ENCODE assay signal across 8 cellular contexts in the genomic region with DNA sequence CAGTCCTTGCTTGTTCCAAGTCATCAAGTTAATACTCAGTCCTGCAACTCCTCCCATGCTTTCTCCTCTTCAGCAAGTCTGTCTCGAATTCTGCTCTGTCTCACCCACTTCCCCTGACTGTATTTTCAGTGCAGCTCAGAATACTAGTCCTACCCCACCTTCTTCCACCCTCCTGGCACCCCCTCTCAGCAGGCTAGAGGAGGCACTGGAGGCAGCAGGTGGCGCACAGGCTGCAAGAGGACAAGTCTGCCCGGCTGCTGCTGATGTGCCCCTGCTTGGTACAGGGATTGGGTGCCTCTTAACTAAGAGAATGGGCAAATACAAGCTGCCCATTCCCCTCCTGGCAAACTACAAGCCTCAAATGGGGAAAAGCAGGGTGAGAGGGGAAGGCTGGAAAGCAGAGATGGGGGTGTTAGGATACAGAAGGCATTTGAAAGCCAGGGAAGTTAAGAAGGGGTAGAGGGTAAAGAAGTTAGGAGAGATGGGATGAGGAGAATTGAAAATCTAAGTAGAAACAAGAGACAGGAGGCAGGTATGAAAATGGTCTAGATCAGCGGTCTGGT. TPM values are rescaled to one million over a fixed set of nuclear protein-coding genes. Genes with fewer than 3 reads are reported as not detected.
DNase-seq lines count a peak whose midpoint lies in the region; ATAC-seq and TF ChIP-seq lines count a peak whose summit lies in the region.

No MANE protein-coding gene starts in this region.

- H3K27ac Mint-ChIP-seq in IgD-negative memory B cell: peak overlapping the region; percentile 15 to 78 (median 27)

- no peaks in the 10 kb centered on the region for H3K9me3 Mint-ChIP-seq in IgD-negative memory B cell

- H3K36me3 Mint-ChIP-seq in IgD-negative memory B cell: no peaks in the 10 kb centered on the region

- WGBS in right cardiac atrium: 38% methylated on average over 4 of the region's 4 CpGs

- H3K4me3 Mint-ChIP-seq in IgD-negative memory B cell: peak overlapping the region in 3 of 4 donors; percentile 17 to 93 (median 80)

- H3K27me3 ChIP-seq in GM06990 (replicated peaks; ENCODE audit: control insufficient read depth, insufficient read depth, low read length) (no peaks in the 10 kb centered on the region), right cardiac atrium (ENCODE audit: control insufficient read depth, insufficient read depth) (no peaks in the 10 kb centered on the region)

- ATAC-seq in right cardiac atrium (peak; percentile 7 to 55), GM18870 (IDR thresholded peaks at IDR 0.05; ENCODE audit: unreplicated experiment) (no peak)

- peaks cover 28% of the 10 kb centered on the region for H3K36me3 ChIP-seq in GM06990 (ENCODE audit: control insufficient read depth, insufficient read depth, low read length)

- H3K4me1 ChIP-seq in right cardiac atrium (ENCODE audit: control insufficient read depth, insufficient read depth, low read length): peaks cover 23% of the 10 kb centered on the region

- peak; percentile 56 for DNase-seq in GM06990 (ENCODE audit: extremely low read depth, insufficient read length)
- peak; percentile 51 for DNase-seq in activated naive CD4-positive, alpha-beta T cell treated with anti-CD3 and anti-CD28 coated beads, Interleukin-2, amount 50 U/mL, for 16 hours
- peak; percentile 54 to 74 (median 72) for DNase-seq in right cardiac atrium
- peak; percentile 16 to 21 for DNase-seq in stimulated activated CD4-positive, alpha-beta T cell treated with anti-CD3 and anti-CD28 coated beads, Interleukin-4, amount 100 ng/mL, for 4 hours
- no peak for DNase-seq in OCI-M2 (lab: John Stamatoyannopoulos, UW; ENCODE audit: unreplicated experiment)
- DNase-seq in NCI-H2107 (lab: John Stamatoyannopoulos, UW): no peak

- intact Hi-C loops in right cardiac atrium (cut with DNase I): loop anchor here in 2 of 4 donors (5.0 to 10.0 kb wide), 2 partner anchors 35 to 62 kb away; a partner anchor contains a TSS

- H3K4me3 ChIP-seq in GM06990 (replicated peaks; ENCODE audit: low read depth, low read length) (peak overlapping the region; percentile 58), right cardiac atrium (ENCODE audit: low read length) (no peak overlapping the region)

- H3K27me3 Mint-ChIP-seq in IgD-negative memory B cell: no peaks in the 10 kb centered on the region

- H3K9me3 ChIP-seq in right cardiac atrium (ENCODE audit: control insufficient read depth, low read length): no peaks in the 10 kb centered on the region

- H3K4me1 Mint-ChIP-seq in IgD-negative memory B cell: peaks cover 14 to 28% (median 25%) of the 10 kb centered on the region in 3 donors

- peak overlapping the region; percentile 96 for H3K27ac ChIP-seq in right cardiac atrium (ENCODE audit: low read length)

- TF ChIP-seq CTCF in GM06990 (IDR thresholded peaks at IDR 0.05; ENCODE audit: insufficient read depth, low read length, poor library complexity, severe bottlenecking): peak; percentile 65

RNA-seq across cellular contexts. Expression of a gene that starts 5.0 kb away (rescaled TPM):
- polyA plus RNA-seq in IgD-negative memory B cell (106 TPM), right cardiac atrium (171 TPM)
- 100 to 1,000 TPM; 263 to 375 (median 298) TPM for total RNA-seq in right cardiac atrium

RNA-seq across cellular contexts. Expression of a gene that starts 5.5 kb away (rescaled TPM):
- polyA plus RNA-seq in IgD-negative memory B cell (29.3 TPM), right cardiac atrium (29.6 TPM)
- total RNA-seq in right cardiac atrium: 10 to 100 TPM; 24.5 to 35.4 (median 25.7) TPM

RNA-seq across cellular contexts. Expression of a gene that starts 22.1 kb away (rescaled TPM):
- 34.6 TPM for polyA plus RNA-seq in IgD-negative memory B cell
- 100 to 1,000 TPM in 2 of 4 donors, 10 to 100 TPM in 2; 93.7 to 117 (median 102) TPM for total RNA-seq in right cardiac atrium
- 70.3 TPM for polyA plus RNA-seq in right cardiac atrium

RNA-seq across cellular contexts. Expression of a gene that starts 22.1 kb away (rescaled TPM):
- polyA plus RNA-seq in IgD-negative memory B cell (7.2 TPM), right cardiac atrium (17.7 TPM)
- 10 to 100 TPM; 25.7 to 35.0 (median 30.4) TPM for total RNA-seq in right cardiac atrium

RNA-seq across cellular contexts. Expression of a gene that starts 27.1 kb away (rescaled TPM):
- polyA plus RNA-seq in IgD-negative memory B cell: 3.8 TPM
- total RNA-seq in right cardiac atrium: not detected
- 0.27 TPM for polyA plus RNA-seq in right cardiac atrium

Comparison
In these comparisons a context has a peak if more than half of its experiments do, and no peak if none do; other contexts are left out.
1. DNase-seq: peak in GM06990 (single experiment), activated naive CD4-positive, alpha-beta T cell treated with anti-CD3 and anti-CD28 coated beads, Interleukin-2, amount 50 U/mL, for 16 hours (single experiment), right cardiac atrium (3 of 3) and stimulated activated CD4-positive, alpha-beta T cell treated with anti-CD3 and anti-CD28 coated beads, Interleukin-4, amount 100 ng/mL, for 4 hours (2 of 2); none in OCI-M2 (single experiment) and NCI-H2107 (single experiment).